ENCODE assay signal across 8 cellular contexts in genomic region chr9:36488322-36488838, GRCh38.
DNase-seq lines count a peak whose midpoint lies in the region; ATAC-seq and TF ChIP-seq lines count a peak whose summit lies in the region.

No MANE protein-coding gene starts in this region.

- intact Hi-C loops in esophagus squamous epithelium (cut with DNase I) (no loop called here), prostate gland (cut with DNase I) (loop anchor here (5.0 kb wide), 1 partner anchor 86 kb away; the partner anchor contains the start of gene RNF38)

- peaks cover 13 to 49% (median 15%) of the 10 kb centered on the region in 3 donors for H3K4me1 ChIP-seq in esophagus squamous epithelium
- no peaks in the 10 kb centered on the region for H3K4me1 ChIP-seq in prostate gland (replicated peaks)

- H3K27ac Mint-ChIP-seq in T-helper 17 cell: peak overlapping the region; percentile 97

- TF ChIP-seq POLR2A in esophagus squamous epithelium (IDR thresholded peaks at IDR 0.05): no peak
- TF ChIP-seq POLR2A in prostate gland (IDR thresholded peaks at IDR 0.05): no peak

- H3K36me3 Mint-ChIP-seq in T-helper 17 cell (ENCODE audit: low read depth): no peaks in the 10 kb centered on the region

- DNase-seq in GM06990 (ENCODE audit: extremely low read depth, insufficient read length): no peak
- DNase-seq in T-helper 17 cell: peak in 1 of 3 donors; percentile 8
- DNase-seq in esophagus squamous epithelium (lab: John Stamatoyannopoulos, UW): no peak
- DNase-seq in prostate gland (ENCODE audit: low spot score): no peak
- DNase-seq in NAMALWA (ENCODE audit: low spot score): no peak
- DNase-seq in germinal center (ENCODE audit: low spot score): no peak

- H3K9me3 ChIP-seq in T-helper 17 cell (ENCODE audit: control insufficient read depth, low read length, poor library complexity, severe bottlenecking) (no peaks in the 10 kb centered on the region), esophagus squamous epithelium (no peaks in the 10 kb centered on the region), prostate gland (no peaks in the 10 kb centered on the region)

- peak overlapping the region; percentile 95 for H3K4me3 Mint-ChIP-seq in T-helper 17 cell

- ATAC-seq in T-helper 17 cell (no peak), HG03039 (IDR thresholded peaks at IDR 0.05; ENCODE audit: unreplicated experiment) (no peak), GM21737 (IDR thresholded peaks at IDR 0.05; ENCODE audit: unreplicated experiment) (no peak)

- no peak for TF ChIP-seq CTCF in GM06990 (IDR thresholded peaks at IDR 0.05; ENCODE audit: insufficient read depth, low read length, poor library complexity, severe bottlenecking)
- TF ChIP-seq CTCF in esophagus squamous epithelium (IDR thresholded peaks at IDR 0.05): no peak
- no peak for TF ChIP-seq CTCF in prostate gland (IDR thresholded peaks at IDR 0.05)

- H3K4me3 ChIP-seq in GM06990 (replicated peaks; ENCODE audit: low read depth, low read length) (peak overlapping the region; percentile 56), esophagus squamous epithelium (peak overlapping the region; percentile 78 to 98 (median 92)), prostate gland (peak overlapping the region; percentile 84 to 95)

- no peaks in the 10 kb centered on the region for H3K27me3 Mint-ChIP-seq in T-helper 17 cell

- WGBS in esophagus squamous epithelium, 2 donors: 14 to 23% methylated on average over 7 of the region's 7 CpGs
- WGBS in prostate gland: 8% methylated on average over 7 of the region's 7 CpGs

- H3K27me3 ChIP-seq in GM06990 (replicated peaks; ENCODE audit: control insufficient read depth, insufficient read depth, low read length) (no peaks in the 10 kb centered on the region), esophagus squamous epithelium (no peaks in the 10 kb centered on the region), prostate gland (replicated peaks; ENCODE audit: insufficient read depth) (no peaks in the 10 kb centered on the region)

- peak overlapping the region; percentile 91 to 94 (median 92) for H3K27ac ChIP-seq in esophagus squamous epithelium
- peak overlapping the region; percentile 91 to 92 for H3K27ac ChIP-seq in prostate gland

- H3K36me3 ChIP-seq in GM06990 (ENCODE audit: control insufficient read depth, insufficient read depth, low read length) (no peaks in the 10 kb centered on the region), esophagus squamous epithelium (no peaks in the 10 kb centered on the region), prostate gland (no peaks in the 10 kb centered on the region)

- peaks cover 47% of the 10 kb centered on the region for H3K4me1 Mint-ChIP-seq in T-helper 17 cell
